Comparison of ENCODE assay signal across 1 cellular context in the genomic region with DNA sequence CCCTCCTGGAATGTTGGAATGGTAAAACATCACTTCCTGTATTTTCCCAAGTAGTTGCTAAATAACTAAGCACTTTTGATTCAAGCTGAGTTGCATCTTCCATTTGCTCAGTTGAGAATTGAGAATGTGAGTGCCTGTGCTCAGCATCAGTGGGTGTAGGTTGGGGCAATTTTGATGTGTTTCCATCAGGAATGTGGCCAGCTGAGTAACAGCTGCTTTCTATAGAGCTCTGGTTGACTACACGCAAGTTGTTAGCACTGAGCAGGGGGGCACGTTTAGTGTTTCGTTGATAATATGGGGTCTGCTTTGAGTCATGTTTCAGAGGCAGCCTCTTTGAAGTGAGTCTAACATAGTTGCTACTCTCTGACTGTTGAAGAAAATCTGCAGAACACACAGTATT.
TF ChIP-seq lines count a peak whose summit lies in the region.

No MANE protein-coding gene starts in this region.

TF ChIP-seq in IMR-90, 13 proteins besides CTCF, POLR2A, EP300 and RAD21 (continued from another document):
- TF ChIP-seq, protein P1, sequence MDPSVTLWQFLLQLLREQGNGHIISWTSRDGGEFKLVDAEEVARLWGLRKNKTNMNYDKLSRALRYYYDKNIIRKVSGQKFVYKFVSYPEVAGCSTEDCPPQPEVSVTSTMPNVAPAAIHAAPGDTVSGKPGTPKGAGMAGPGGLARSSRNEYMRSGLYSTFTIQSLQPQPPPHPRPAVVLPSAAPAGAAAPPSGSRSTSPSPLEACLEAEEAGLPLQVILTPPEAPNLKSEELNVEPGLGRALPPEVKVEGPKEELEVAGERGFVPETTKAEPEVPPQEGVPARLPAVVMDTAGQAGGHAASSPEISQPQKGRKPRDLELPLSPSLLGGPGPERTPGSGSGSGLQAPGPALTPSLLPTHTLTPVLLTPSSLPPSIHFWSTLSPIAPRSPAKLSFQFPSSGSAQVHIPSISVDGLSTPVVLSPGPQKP (IDR thresholded peaks at IDR 0.05; ENCODE audit: borderline replicate concordance, low read depth, low read length) = no peak
- TF ChIP-seq NFE2L2 (IDR thresholded peaks at IDR 0.05; ENCODE audit: low read depth, low read length) = no peak
